Comparison of ENCODE assay signal across 9 cellular contexts in genomic region chr15:81410318-81410753, GRCh38. TPM values are rescaled to one million over a fixed set of nuclear protein-coding genes. Genes with fewer than 3 reads are reported as not detected.
DNase-seq lines count a peak whose midpoint lies in the region; ATAC-seq and TF ChIP-seq lines count a peak whose summit lies in the region.
"Had no signal": no experiment of that assay in that cellular context is flagged by ENCODE, and none has a peak within 500 bp of the region (broad histone marks: within the 10 kb centered on the region; RNA-seq: fewer than 3 reads in every experiment).

No MANE protein-coding gene starts in this region.

- no peak overlapping the region for H3K4ac ChIP-seq in H9 (ENCODE audit: low read depth, low read length)

- no peaks in the 10 kb centered on the region for H3K79me1 ChIP-seq in H9 (ENCODE audit: insufficient read depth, low read depth, low read length, poor library complexity, severe bottlenecking)

- intact Hi-C loops in Right ventricle myocardium superior (cut with DNase I), result no loop called here

- peak; percentile 74 for TF ChIP-seq CTCF in H9 (conservative IDR thresholded peaks at IDR 0.05)

- peak; percentile 41 to 55 for ATAC-seq in activated T-cell treated with anti-CD3 and anti-CD28 coated beads, Interleukin-2, amount 50 U/mL, for 72 hours (replicated peaks in 1 of 2)
- ATAC-seq in Right ventricle myocardium superior (ENCODE audit: poor library complexity) (peak; percentile 93), GM19035 (IDR thresholded peaks at IDR 0.05; ENCODE audit: unreplicated experiment) (no peak)

- no peak overlapping the region for H4K8ac ChIP-seq in H9 (replicated peaks; ENCODE audit: insufficient read length, low read depth, low read length)

- H3K9ac ChIP-seq in H9 (ENCODE audit: extremely low read depth, insufficient read length, low read length), result no peak overlapping the region

- H3K9me3 Mint-ChIP-seq in H9, result no peaks in the 10 kb centered on the region
- H3K9me3 Mint-ChIP-seq in activated T-cell treated with anti-CD3 and anti-CD28 coated beads, Interleukin-2, amount 50 U/mL, for 72 hours, result no peaks in the 10 kb centered on the region
- H3K9me3 Mint-ChIP-seq: T-helper 1 cell treated with Interleukin-12 subunit alpha and Interleukin-12 subunit beta and Interleukin-4 antibody, amounts not matched to agents 30 μg/mL and 1 μg/mL, for 36 hours had no signal

- H2AK5ac ChIP-seq in H9 (ENCODE audit: insufficient read length, low read length), result no peak overlapping the region

- peaks cover 9 to 13% of the 10 kb centered on the region in 2 experiments for H3K4me1 Mint-ChIP-seq in H9
- peaks cover 8% of the 10 kb centered on the region for H3K4me1 Mint-ChIP-seq in activated T-cell treated with anti-CD3 and anti-CD28 coated beads, Interleukin-2, amount 50 U/mL, for 72 hours (ENCODE audit: low read depth)

- H2BK120ac ChIP-seq in H9 (ENCODE audit: low read depth, low read length, poor library complexity, severe bottlenecking), result no peak overlapping the region

- no peak overlapping the region for H2BK5ac ChIP-seq in H9 (ENCODE audit: insufficient read length, low read length)

- H3K4me1 ChIP-seq in H9 (ENCODE audit: insufficient read depth, low read length), result 0 out of 2 replicates have a peak, but pooled peaks cover 2% of the 10 kb centered on the region

- H3K9me3 ChIP-seq in H9 (ENCODE audit: control insufficient read depth, low read depth, low read length), result no peaks in the 10 kb centered on the region

- H2AFZ ChIP-seq in H9 (ENCODE audit: low read length), result peak overlapping the region; percentile 94

- no peaks in the 10 kb centered on the region for H3K36me3 Mint-ChIP-seq in H9 (ENCODE audit: insufficient read depth in 1 of 3, low read depth in 3 of 3)
- no peaks in the 10 kb centered on the region for H3K36me3 Mint-ChIP-seq in activated T-cell treated with anti-CD3 and anti-CD28 coated beads, Interleukin-2, amount 50 U/mL, for 72 hours (ENCODE audit: insufficient read depth in 2 of 2)

- WGBS in H9 (ENCODE audit: extremely low coverage, insufficient read length, low lambda C conversion rate), result no CpG with 5 or more reads among the region's 4 CpGs

- H3K4me3 Mint-ChIP-seq in H9, result no peak overlapping the region; a peak in 1 of 5 replicates
- H3K4me3 Mint-ChIP-seq in activated T-cell treated with anti-CD3 and anti-CD28 coated beads, Interleukin-2, amount 50 U/mL, for 72 hours, result no peak overlapping the region
- H3K4me3 Mint-ChIP-seq: T-helper 1 cell treated with Interleukin-12 subunit alpha and Interleukin-12 subunit beta and Interleukin-4 antibody, amounts not matched to agents 30 μg/mL and 1 μg/mL, for 36 hours had no signal

- no peak overlapping the region for H2BK12ac ChIP-seq in H9 (ENCODE audit: insufficient read length, low read depth, low read length)

- peak; percentile 67 for DNase-seq in COR-L47 (lab: John Stamatoyannopoulos, UW)
- peak; percentile 75 for DNase-seq in H9
- peak; percentile 28 for DNase-seq in NCI-H226
- DNase-seq in activated T-cell treated with anti-CD3 and anti-CD28 coated beads, Interleukin-2, amount 50 U/mL, for 72 hours, result peak; percentile 1 to 15
- peak; percentile 55 for DNase-seq in Right ventricle myocardium superior
- DNase-seq in pons (ENCODE audit: low spot score), result peak; percentile 87
- DNase-seq in NK-92 (lab: John Stamatoyannopoulos, UW; ENCODE audit: unreplicated experiment), result no peak

- no peaks in the 10 kb centered on the region for H4K20me1 ChIP-seq in H9 (ENCODE audit: control insufficient read depth, insufficient read depth, insufficient read length)

- no peak overlapping the region for H3K27ac ChIP-seq in H9 (ENCODE audit: insufficient read length, low read depth, low read length)

- no peak overlapping the region for H3K4me2 ChIP-seq in H9 (ENCODE audit: insufficient read depth, insufficient read length, low read length)

- no peak overlapping the region for H3K18ac ChIP-seq in H9 (ENCODE audit: insufficient read length, low read depth, low read length)

- H3K27ac Mint-ChIP-seq in H9, result 0 out of 7 replicates have a peak overlapping the region, but pooled peaks of 1 of the 3 experiments have one; percentile 71
- no peak overlapping the region for H3K27ac Mint-ChIP-seq in activated T-cell treated with anti-CD3 and anti-CD28 coated beads, Interleukin-2, amount 50 U/mL, for 72 hours
- H3K27ac Mint-ChIP-seq: T-helper 1 cell treated with Interleukin-12 subunit alpha and Interleukin-12 subunit beta and Interleukin-4 antibody, amounts not matched to agents 30 μg/mL and 1 μg/mL, for 36 hours had no signal

- H4K91ac ChIP-seq in H9 (ENCODE audit: insufficient read length, low read depth, low read length), result no peak overlapping the region

- no peak overlapping the region for H3K14ac ChIP-seq in H9 (ENCODE audit: insufficient read depth, low read length)

- H3K23me2 ChIP-seq in H9 (ENCODE audit: insufficient read length, low read depth, low read length, poor library complexity, severe bottlenecking), result no peaks in the 10 kb centered on the region

- no peak overlapping the region for H4K5ac ChIP-seq in H9 (ENCODE audit: insufficient read length, low read depth, low read length)

- H3T11ph ChIP-seq in H9 (ENCODE audit: low read length), result no peak overlapping the region

- no peaks in the 10 kb centered on the region for H3K79me2 ChIP-seq in H9 (ENCODE audit: insufficient read depth, low read length)

- no peak overlapping the region for H3K23ac ChIP-seq in H9 (ENCODE audit: insufficient read length, low read depth, low read length)

- H2BK15ac ChIP-seq in H9 (ENCODE audit: low read depth, low read length), result no peak overlapping the region

- no peaks in the 10 kb centered on the region for H3K27me3 ChIP-seq in H9 (ENCODE audit: insufficient read depth, low read length)

- peaks cover 3% of the 10 kb centered on the region for H3K27me3 Mint-ChIP-seq in H9 (ENCODE audit: low read depth)
- no peaks in the 10 kb centered on the region for H3K27me3 Mint-ChIP-seq in activated T-cell treated with anti-CD3 and anti-CD28 coated beads, Interleukin-2, amount 50 U/mL, for 72 hours (ENCODE audit: low read depth)

- no peak overlapping the region for H2BK20ac ChIP-seq in H9 (ENCODE audit: low read depth, low read length, poor library complexity, severe bottlenecking)

- no peak overlapping the region for H3K56ac ChIP-seq in H9 (ENCODE audit: insufficient read length, low read depth, low read length)

RNA-seq across cellular contexts. Expression of gene TMC3, which starts 36.3 kb away (rescaled TPM):
- not detected in 2 replicates for total RNA-seq in H9 (2021)
- not detected for total RNA-seq in activated T-cell treated with anti-CD3 and anti-CD28 coated beads, Interleukin-2, amount 50 U/mL, for 72 hours
- not detected for total RNA-seq in Right ventricle myocardium superior
